In genomic region chr3:54313418-54313817, GRCh38 we compare ENCODE assay signal across 25 cellular contexts.
DNase-seq lines count a peak whose midpoint lies in the region; ATAC-seq, FAIRE-seq and TF ChIP-seq lines count a peak whose summit lies in the region.
"Had no signal": no experiment of that assay in that cellular context is flagged by ENCODE, and none has a peak within 500 bp of the region (broad histone marks: within the 10 kb centered on the region; RNA-seq: fewer than 3 reads in every experiment).

No MANE protein-coding gene starts in this region.

- RAD21 ChIA-PET in GM12878 (lab: Charles Lee; ENCODE audit: unreplicated experiment): no interaction called here

- H3K9me3 ChIP-seq in GM12878 (replicated peaks; ENCODE audit: control insufficient read depth, insufficient read depth, low read length): no peaks in the 10 kb centered on the region; the same call in 2 of the 3 replicates
- no peaks in the 10 kb centered on the region for H3K9me3 ChIP-seq in neural progenitor cell (ENCODE audit: low read depth)
- H3K9me3 ChIP-seq: BE2C had no signal

- H3K27me3 Mint-ChIP-seq in neural progenitor cell (ENCODE audit: insufficient read depth, low read depth): peaks cover 3% of the 10 kb centered on the region
- H3K27me3 Mint-ChIP-seq in HFFc6 (ENCODE audit: insufficient read depth): peaks cover 1% of the 10 kb centered on the region; the same call in 1 of the 2 replicates
- H3K27me3 Mint-ChIP-seq: CD8-positive, alpha-beta memory T cell had no signal

- H3K4me1 Mint-ChIP-seq in neural progenitor cell: peaks cover 29% of the 10 kb centered on the region
- no peaks in the 10 kb centered on the region for H3K4me1 Mint-ChIP-seq in HFFc6 (ENCODE audit: low read depth)
- H3K4me1 Mint-ChIP-seq: CD8-positive, alpha-beta memory T cell had no signal

- peaks cover 8% of the 10 kb centered on the region for H3K9me3 Mint-ChIP-seq in neural progenitor cell
- peaks cover 77% of the 10 kb centered on the region for H3K9me3 Mint-ChIP-seq in HFFc6
- H3K9me3 Mint-ChIP-seq: CD4-positive, alpha-beta T cell had no signal

- no peaks in the 10 kb centered on the region for H3K36me3 ChIP-seq in GM12878 (ENCODE audit: control insufficient read depth in 2 of 2, insufficient read depth in 2 of 2, low read length in 1 of 2)
- H3K36me3 ChIP-seq in neural progenitor cell: no peaks in the 10 kb centered on the region
- H3K36me3 ChIP-seq: BE2C; BLaER1 treated with 17β-estradiol and CSF1 and Interleukin-3, amounts not matched to agents 10 nM and 100 nM had no signal

- in situ Hi-C loops in GM12878 (cut with MboI): no loop called here

- SMC1A ChIA-PET in GM12878 (lab: Charles Lee; ENCODE audit: uncharacterized antibody, unreplicated experiment): no interaction called here

- no peak for TF ChIP-seq CTCF in GM12878 (IDR thresholded peaks at IDR 0.05 in 2 of 3, conservative IDR thresholded peaks at IDR 0.05 in 1 of 3; ENCODE audit: control insufficient read depth in 2 of 3, extremely low read depth in 1 of 3, insufficient read depth in 1 of 3, low read depth in 3 of 3, low read length in 3 of 3)
- no peak for TF ChIP-seq CTCF in neural progenitor cell (IDR thresholded peaks at IDR 0.05)
- no peak for TF ChIP-seq CTCF in HFFc6 (IDR thresholded peaks at IDR 0.05)

- no peaks in the 10 kb centered on the region for H3K27me3 ChIP-seq in GM12878 (replicated peaks in 1 of 2; ENCODE audit: control insufficient read depth in 2 of 2, insufficient read depth in 2 of 2, low read length in 1 of 2)
- H3K27me3 ChIP-seq in neural progenitor cell: peaks cover 23% of the 10 kb centered on the region
- H3K27me3 ChIP-seq: BE2C; BLaER1 treated with 17β-estradiol and CSF1 and Interleukin-3, amounts not matched to agents 10 nM and 100 nM had no signal

- H3K79me2 ChIP-seq in GM12878 (ENCODE audit: control insufficient read depth, insufficient read depth, low read length) (no peaks in the 10 kb centered on the region), neural progenitor cell (ENCODE audit: low read depth) (no peaks in the 10 kb centered on the region)

- CTCF ChIA-PET in GM12878 (lab: Yijun Ruan, JAX): no interaction called here

- TF ChIP-seq POLR2A in GM12878 (IDR thresholded peaks at IDR 0.05; ENCODE audit: low read depth, low read length) (no peak), H54 (IDR thresholded peaks at IDR 0.05; ENCODE audit: low read depth, low read length) (no peak)

- ATAC-seq in GM12878: no peak

- no peak overlapping the region for H3K27ac Mint-ChIP-seq in neural progenitor cell
- H3K27ac Mint-ChIP-seq in HFFc6: no peak overlapping the region
- H3K27ac Mint-ChIP-seq: CD4-positive, alpha-beta T cell; CD8-positive, alpha-beta memory T cell had no signal

- no peaks in the 10 kb centered on the region for H3F3A ChIP-seq in neural progenitor cell (ENCODE audit: low read depth)

- peak overlapping the region; percentile 46 for H3K4me3 Mint-ChIP-seq in neural progenitor cell
- no peak overlapping the region for H3K4me3 Mint-ChIP-seq in HFFc6
- H3K4me3 Mint-ChIP-seq: CD4-positive, alpha-beta T cell; CD8-positive, alpha-beta memory T cell had no signal

- no peak for TF ChIP-seq RAD21 in GM12878 (IDR thresholded peaks at IDR 0.05; ENCODE audit: insufficient read depth, low read depth, low read length)

- H2AFZ ChIP-seq in GM12878 (ENCODE audit: control insufficient read depth, low read depth, low read length) (no peak overlapping the region), neural progenitor cell (replicated peaks) (no peak overlapping the region)

- TF ChIP-seq EP300 in GM12878 (IDR thresholded peaks at IDR 0.05; ENCODE audit: borderline replicate concordance in 1 of 2, control insufficient read depth in 1 of 2, low read depth in 2 of 2, low read length in 2 of 2): no peak

- H3K4me1 ChIP-seq in GM12878 (ENCODE audit: control insufficient read depth, insufficient read depth, low read length): no peaks in the 10 kb centered on the region
- H3K4me1 ChIP-seq in neural progenitor cell: peaks cover 9% of the 10 kb centered on the region

- intact Hi-C loops in GM12878 (cut with micrococcal nuclease; ENCODE audit: unreplicated experiment): no loop called here

- BruUV-seq in GM12878 (replicated peaks; lab: Mats Ljungman, UMichigan): no TSS peak

- FAIRE-seq in GM12878 (lab: Jason Lieb, UNC) (no peak), H54 (lab: Jason Lieb, UNC) (no peak)
- FAIRE-seq: A204.1, GM12891, GM19239 had no signal

- POLR2A ChIA-PET in GM12878 (lab: Charles Lee): no interaction called here

- H3K36me3 Mint-ChIP-seq in neural progenitor cell (no peaks in the 10 kb centered on the region), HFFc6 (ENCODE audit: low read depth) (no peaks in the 10 kb centered on the region)
- H3K36me3 Mint-ChIP-seq: CD8-positive, alpha-beta memory T cell had no signal

- no peak overlapping the region for H3K4me2 ChIP-seq in GM12878 (ENCODE audit: control insufficient read depth, insufficient read depth)
- H3K4me2 ChIP-seq in neural progenitor cell: no peak overlapping the region

- 19% methylated on average over 5 of the region's 5 CpGs for WGBS in GM12878 (ENCODE audit: insufficient coverage, insufficient replicate concordance, low lambda C conversion rate, missing lambda C conversion rate)

- H3K27ac ChIP-seq in GM12878 (ENCODE audit: control insufficient read depth, insufficient read depth) (no peak overlapping the region), neural progenitor cell (no peak overlapping the region)
- H3K27ac ChIP-seq: BLaER1 treated with 17β-estradiol and CSF1 and Interleukin-3, amounts not matched to agents 10 nM and 100 nM; C4-2B had no signal

- DNase-seq in HK-2 (ENCODE audit: unreplicated experiment): peak; percentile 12
- no peak for DNase-seq in GM12878 (ENCODE audit: low read depth, low spot score)
- DNase-seq in neural progenitor cell (ENCODE audit: low spot score): no peak
- DNase-seq in H54 (ENCODE audit: insufficient read length, low spot score): no peak
- no peak for DNase-seq in HFFc6
- DNase-seq in RKO (ENCODE audit: low spot score): no peak
- no peak for DNase-seq in NCI-H2171 (lab: John Stamatoyannopoulos, UW)
- DNase-seq: 8988T; ACHN; BE2C; CD4-positive, alpha-beta T cell; CD8-positive, alpha-beta memory T cell; COR-L47; DMS 273 treated with DMSO at 0.1 percent for 48 hours; DMS153; DMS53; DMS79; DND-41; EL; GDM1 had no signal

- H3K4me3 ChIP-seq in GM12878 (no peak overlapping the region), neural progenitor cell (no peak overlapping the region)
- H3K4me3 ChIP-seq: BLaER1 treated with 17β-estradiol and CSF1 and Interleukin-3, amounts not matched to agents 10 nM and 100 nM had no signal

- H4K20me1 ChIP-seq in GM12878 (ENCODE audit: control insufficient read depth, insufficient read depth) (no peaks in the 10 kb centered on the region), neural progenitor cell (ENCODE audit: low read depth) (peaks cover under 1% of the 10 kb centered on the region)
- H4K20me1 ChIP-seq: BLaER1 treated with 17β-estradiol and CSF1 and Interleukin-3, amounts not matched to agents 10 nM and 100 nM had no signal

- H3K9ac ChIP-seq in GM12878 (ENCODE audit: control insufficient read depth, insufficient read depth, low read length): no peak overlapping the region
- no peak overlapping the region for H3K9ac ChIP-seq in neural progenitor cell
- H3K9ac ChIP-seq: BLaER1 treated with 17β-estradiol and CSF1 and Interleukin-3, amounts not matched to agents 10 nM and 100 nM had no signal

TF ChIP-seq in GM12878, 131 proteins besides CTCF, POLR2A, EP300 and RAD21:
- TF ChIP-seq PAX5 (IDR thresholded peaks at IDR 0.05; ENCODE audit: borderline replicate concordance, low read depth, low read length) (peak; percentile 67; the same call in 1 of the 2 replicates), SKIL (IDR thresholded peaks at IDR 0.05; ENCODE audit: low read depth, poor library complexity, severe bottlenecking) (no peak)
